In genomic region chr3:146705205-146705604, GRCh38 we compare ENCODE assay signal across 20 cellular contexts.
DNase-seq lines count a peak whose midpoint lies in the region; ATAC-seq, FAIRE-seq and TF ChIP-seq lines count a peak whose summit lies in the region.
"Had no signal": no experiment of that assay in that cellular context is flagged by ENCODE, and none has a peak within 500 bp of the region (broad histone marks: within the 10 kb centered on the region; RNA-seq: fewer than 3 reads in every experiment).

No MANE protein-coding gene starts in this region.

- no peaks in the 10 kb centered on the region for H3K27me3 ChIP-seq in hepatocyte
- H3K27me3 ChIP-seq: heart left ventricle, ovary, SJSA1 had no signal

- no peaks in the 10 kb centered on the region for H3K36me3 ChIP-seq in hepatocyte (replicated peaks; ENCODE audit: insufficient read depth, low read depth)
- H3K36me3 ChIP-seq: heart left ventricle, ovary, SJSA1 had no signal

- no peaks in the 10 kb centered on the region for H3K79me2 ChIP-seq in hepatocyte

- ATAC-seq in GM19438 (IDR thresholded peaks at IDR 0.05; ENCODE audit: low read depth, unreplicated experiment) (peak; percentile 71), HG02840 (IDR thresholded peaks at IDR 0.05; ENCODE audit: low FRiP score, unreplicated experiment) (peak; percentile 51), HG03442 (IDR thresholded peaks at IDR 0.05; ENCODE audit: unreplicated experiment) (peak; percentile 93), HG02763 (IDR thresholded peaks at IDR 0.05; ENCODE audit: unreplicated experiment) (no peak)
- no peak for ATAC-seq in stimulated activated naive B cell treated with anti-CD40 and anti-IgM and Interleukin-4, amounts not matched to agents 10 μg/mL and 1 μg/mL and 100 μg/mL, for 72 hours (replicated peaks)
- ATAC-seq: activated T-cell treated with anti-CD3 and anti-CD28 coated beads, Interleukin-2, amount 50 U/mL, for 72 hours; heart left ventricle; HepG2 had no signal

- no peak for TF ChIP-seq CTCF in hepatocyte (IDR thresholded peaks at IDR 0.05; ENCODE audit: poor library complexity)

- no peaks in the 10 kb centered on the region for H3K36me3 Mint-ChIP-seq in stimulated activated naive B cell treated with anti-CD40 and anti-IgM and Interleukin-4, amounts not matched to agents 10 μg/mL and 1 μg/mL and 100 μg/mL, for 72 hours

- peaks cover 0 to 4% of the 10 kb centered on the region in 2 donors for H3K9me3 Mint-ChIP-seq in stimulated activated naive B cell treated with anti-CD40 and anti-IgM and Interleukin-4, amounts not matched to agents 10 μg/mL and 1 μg/mL and 100 μg/mL, for 72 hours

- no peak overlapping the region for H3K4me2 ChIP-seq in hepatocyte
- H3K4me2 ChIP-seq: smooth muscle cell had no signal

- no peak overlapping the region for H3K4me3 Mint-ChIP-seq in stimulated activated naive B cell treated with anti-CD40 and anti-IgM and Interleukin-4, amounts not matched to agents 10 μg/mL and 1 μg/mL and 100 μg/mL, for 72 hours
- H3K4me3 Mint-ChIP-seq: activated T-cell treated with anti-CD3 and anti-CD28 coated beads, Interleukin-2, amount 50 U/mL, for 72 hours had no signal

- no peak overlapping the region for H2AFZ ChIP-seq in hepatocyte

- no peak overlapping the region for H3K4me3 ChIP-seq in hepatocyte
- H3K4me3 ChIP-seq: heart left ventricle, ovary, SJSA1, smooth muscle cell had no signal

- no peak overlapping the region for H3K27ac Mint-ChIP-seq in stimulated activated naive B cell treated with anti-CD40 and anti-IgM and Interleukin-4, amounts not matched to agents 10 μg/mL and 1 μg/mL and 100 μg/mL, for 72 hours
- H3K27ac Mint-ChIP-seq: activated T-cell treated with anti-CD3 and anti-CD28 coated beads, Interleukin-2, amount 50 U/mL, for 72 hours had no signal

- no peaks in the 10 kb centered on the region for H3K4me1 Mint-ChIP-seq in stimulated activated naive B cell treated with anti-CD40 and anti-IgM and Interleukin-4, amounts not matched to agents 10 μg/mL and 1 μg/mL and 100 μg/mL, for 72 hours

- DNase-seq in GM12891 (ENCODE audit: insufficient read length, low spot score) (peak; percentile 0), urothelium cell line (ENCODE audit: low spot score) (no peak), hepatocyte (ENCODE audit: low spot score) (no peak)
- no peak for DNase-seq in stimulated activated naive B cell treated with anti-CD40 and anti-IgM and Interleukin-4, amounts not matched to agents 10 μg/mL and 1 μg/mL and 100 μg/mL, for 72 hours
- DNase-seq: activated CD4-positive, alpha-beta T cell treated with anti-CD3 and anti-CD28 coated beads, Interleukin-2, amount 50 U/mL, for 48 hours; activated T-cell treated with anti-CD3 and anti-CD28 coated beads, Interleukin-2, amount 50 U/mL, for 72 hours; heart left ventricle; kidney glomerular epithelial cell; NCI-H1048; NCI-H2171 treated with DMSO at 0.1 percent for 48 hours; ovary had no signal

- H3K4me1 ChIP-seq in hepatocyte (ENCODE audit: insufficient read depth), result no peaks in the 10 kb centered on the region
- H3K4me1 ChIP-seq: heart left ventricle, SJSA1 had no signal

- no peaks in the 10 kb centered on the region for H3K9me2 ChIP-seq in hepatocyte (replicated peaks; ENCODE audit: insufficient read depth)

- no peak for FAIRE-seq in GM12891 (lab: Jason Lieb, UNC)
- no peak for FAIRE-seq in urothelium cell line (lab: Jason Lieb, UNC)
- FAIRE-seq: D721Med, HepG2, TTC549 had no signal

- H4K20me1 ChIP-seq in hepatocyte (ENCODE audit: insufficient read depth, poor library complexity, severe bottlenecking), result no peaks in the 10 kb centered on the region

- H3K27me3 Mint-ChIP-seq in stimulated activated naive B cell treated with anti-CD40 and anti-IgM and Interleukin-4, amounts not matched to agents 10 μg/mL and 1 μg/mL and 100 μg/mL, for 72 hours, result no peaks in the 10 kb centered on the region

- H3K9me3 ChIP-seq in hepatocyte (ENCODE audit: low read depth), result no peaks in the 10 kb centered on the region
- H3K9me3 ChIP-seq: heart left ventricle, ovary, SJSA1 had no signal

- 69% methylated on average over 2 of the region's 2 CpGs for WGBS in hepatocyte (ENCODE audit: low lambda C conversion rate, missing lambda C conversion rate)

- no peak overlapping the region for H3K27ac ChIP-seq in hepatocyte
- H3K27ac ChIP-seq: heart left ventricle, ovary, SJSA1 had no signal

- no peak for TF ChIP-seq POLR2A in GM12891 (IDR thresholded peaks at IDR 0.05; ENCODE audit: low read depth, low read length)

TF ChIP-seq in GM12891, 5 proteins besides CTCF, POLR2A, EP300 and RAD21:
- TF ChIP-seq POU2F2 (IDR thresholded peaks at IDR 0.05; ENCODE audit: low read depth, low read length) (no peak), SPI1 (IDR thresholded peaks at IDR 0.05; ENCODE audit: low read depth, low read length) (no peak), TAF1 (IDR thresholded peaks at IDR 0.05; ENCODE audit: low read depth, low read length) (no peak), PAX5 (IDR thresholded peaks at IDR 0.05; ENCODE audit: insufficient read depth, low read length, severe bottlenecking) (no peak), POLR2AphosphoS5 (IDR thresholded peaks at IDR 0.05; ENCODE audit: low read depth, low read length) (no peak)

Comparison
In these comparisons a context has a peak if more than half of its experiments do, and no peak if none do; other contexts are left out.
1. ATAC-seq: peak in GM19438 (single experiment), HG02840 (single experiment) and HG03442 (single experiment); none in HG02763 (single experiment) and stimulated activated naive B cell treated with anti-CD40 and anti-IgM and Interleukin-4, amounts not matched to agents 10 μg/mL and 1 μg/mL and 100 μg/mL, for 72 hours (0 of 2).